Comparison of ENCODE assay signal across 8 cellular contexts in genomic region chr1:33470495-33471012, GRCh38. TPM values are rescaled to one million over a fixed set of nuclear protein-coding genes. Genes with fewer than 3 reads are reported as not detected.
A peak's percentile ranks its signal among the peaks of the same experiment; 100 is the strongest.
DNase-seq lines count a peak whose midpoint lies in the region; FAIRE-seq and TF ChIP-seq lines count a peak whose summit lies in the region.

No MANE protein-coding gene starts in this region.

- H3K27me3 ChIP-seq in osteoblast (ENCODE audit: insufficient read depth, low read length) = no peaks in the 10 kb centered on the region
- H3K27me3 ChIP-seq in tibial nerve = no peaks in the 10 kb centered on the region

- H3K36me3 ChIP-seq in osteoblast (ENCODE audit: insufficient read depth, low read length) (no peaks in the 10 kb centered on the region), tibial nerve (no peaks in the 10 kb centered on the region)

- TF ChIP-seq CTCF in osteoblast (IDR thresholded peaks at IDR 0.05; ENCODE audit: extremely low read depth, low read depth, low read length) (peak; percentile 97), tibial nerve (IDR thresholded peaks at IDR 0.05) (peak; percentile 66 to 83 (median 79))

- DNase-seq in activated gamma-delta T cell treated with Interleukin-2 at 50 U/mL for 16 hours (peak; percentile 44), activated gamma-delta T cell (lab: John Stamatoyannopoulos, UW) (no peak), M059J (ENCODE audit: low read depth) (peak; percentile 88), RPMI7951 (ENCODE audit: low read depth) (peak; percentile 87), frontal cortex (ENCODE audit: low spot score in 2 of 2) (peak; percentile 61 to 77), osteoblast (ENCODE audit: insufficient read length, low spot score, missing footprints) (peak; percentile 94), tibial nerve (ENCODE audit: low spot score in 2 of 2) (peak; percentile 58 to 78)
- peak; percentile 22 for DNase-seq in activated gamma-delta T cell treated with anti-CD3 and anti-CD28 coated beads, Interleukin-2, amount 50 U/mL, for 16 hours (ENCODE audit: low read depth)

- FAIRE-seq in frontal cortex (lab: Jason Lieb, UNC) = no peak

- no peaks in the 10 kb centered on the region for H4K20me1 ChIP-seq in osteoblast (ENCODE audit: insufficient read depth, low read length)

- peak in 1 of 2 donors; percentile 37 for TF ChIP-seq EP300 in tibial nerve (IDR thresholded peaks at IDR 0.05)

- H3K9me3 ChIP-seq in osteoblast (ENCODE audit: low read depth, low read length) (no peaks in the 10 kb centered on the region), tibial nerve (no peaks in the 10 kb centered on the region)

- TF ChIP-seq POLR2A in tibial nerve (IDR thresholded peaks at IDR 0.05) = no peak

- H3K27ac ChIP-seq in osteoblast (ENCODE audit: low read depth, low read length) (peak overlapping the region; percentile 41), tibial nerve (no peak overlapping the region)

- H3K4me1 ChIP-seq in osteoblast (ENCODE audit: insufficient read depth, low read length) (peaks cover 29% of the 10 kb centered on the region), tibial nerve (peaks cover 0 to 47% (median 6%) of the 10 kb centered on the region in 4 donors)

- 4 to 5% methylated on average over 11 of the region's 11 CpGs for WGBS in tibial nerve, 2 donors

- peaks cover 22% of the 10 kb centered on the region for H3K79me2 ChIP-seq in osteoblast (ENCODE audit: insufficient read depth, low read length)

- H3K4me3 ChIP-seq in osteoblast (ENCODE audit: insufficient read depth, low read length) = peak overlapping the region; percentile 48
- no peak overlapping the region for H3K4me3 ChIP-seq in tibial nerve

- H3K4me2 ChIP-seq in osteoblast (ENCODE audit: insufficient read depth, low read length) = peak overlapping the region; percentile 69

- peak overlapping the region; percentile 95 for H2AFZ ChIP-seq in osteoblast (ENCODE audit: low read length)

RNA-seq across cellular contexts. Expression of gene ZSCAN20, which starts 1.9 kb away (rescaled TPM):
- total RNA-seq in M059J (2014; rRNA removed; shearing (Covaris generic)) = 4.6 and 5.9 TPM in 2 replicates
- total RNA-seq in RPMI7951 (2014; rRNA removed; shearing (Covaris generic)) = 5.5 and 5.6 TPM in 2 replicates
- total RNA-seq in frontal cortex (7.3 TPM), osteoblast (9.8 and 11.2 TPM in 2 replicates), tibial nerve (1 to 10 TPM; 6.9 to 9.4 (median 7.8) TPM)

RNA-seq across cellular contexts. Expression of gene PHC2, which starts 39.7 kb away (rescaled TPM):
- total RNA-seq in M059J (2014; rRNA removed; shearing (Covaris generic)) = 106 and 128 TPM in 2 replicates
- 124 and 142 TPM in 2 replicates for total RNA-seq in RPMI7951 (2014; rRNA removed; shearing (Covaris generic))
- total RNA-seq in frontal cortex (35.5 TPM), osteoblast (82.2 and 85.4 TPM in 2 replicates), tibial nerve (100 to 1,000 TPM; 152 to 458 (median 204) TPM)
